17 cellular contexts compared by ENCODE assay signal in genomic region chr16:79593754-79594153, GRCh38. TPM values are rescaled to one million over a fixed set of nuclear protein-coding genes. Genes with fewer than 3 reads are reported as not detected.
A peak's percentile ranks its signal among the peaks of the same experiment; 100 is the strongest.
DNase-seq lines count a peak whose midpoint lies in the region; ATAC-seq and TF ChIP-seq lines count a peak whose summit lies in the region.
"Had no signal": no experiment of that assay in that cellular context is flagged by ENCODE, and none has a peak within 500 bp of the region (broad histone marks: within the 10 kb centered on the region; RNA-seq: fewer than 3 reads in every experiment).

No MANE protein-coding gene starts in this region.

- ATAC-seq in left cardiac atrium, result no peak
- ATAC-seq: foreskin keratinocyte had no signal

- H3K27me3 ChIP-seq in left ventricle myocardium inferior (ENCODE audit: low read depth) (peaks cover 9% of the 10 kb centered on the region), sigmoid colon (peaks cover 0 to 13% (median 10%) of the 10 kb centered on the region in 3 donors), uterus (no peaks in the 10 kb centered on the region)
- no peaks in the 10 kb centered on the region for H3K27me3 ChIP-seq in effector memory CD4-positive, alpha-beta T cell (replicated peaks; ENCODE audit: control insufficient read depth, insufficient read depth, low read length, poor library complexity, severe bottlenecking)

- 85 to 89% methylated on average over 8 of the region's 8 CpGs for WGBS in sigmoid colon, 2 donors

- TF ChIP-seq CTCF in left ventricle myocardium inferior (IDR thresholded peaks at IDR 0.05; ENCODE audit: borderline replicate concordance), result no peak
- no peak for TF ChIP-seq CTCF in sigmoid colon (IDR thresholded peaks at IDR 0.05)
- TF ChIP-seq CTCF in uterus (IDR thresholded peaks at IDR 0.05), result no peak

- peak overlapping the region; percentile 79 for H3K4me3 ChIP-seq in left ventricle myocardium inferior
- peak overlapping the region; percentile 26 for H3K4me3 ChIP-seq in effector memory CD4-positive, alpha-beta T cell (ENCODE audit: insufficient read depth, low read depth, low read length, poor library complexity, severe bottlenecking)
- peak overlapping the region in 1 of 4 donors; percentile 0 for H3K4me3 ChIP-seq in sigmoid colon
- peak overlapping the region in 1 of 2 donors; percentile 2 for H3K4me3 ChIP-seq in uterus
- H3K4me3 ChIP-seq: SK-N-MC had no signal

- no peak for DNase-seq in left ventricle myocardium inferior
- DNase-seq in left cardiac atrium, result no peak
- no peak for DNase-seq in effector memory CD4-positive, alpha-beta T cell
- DNase-seq in sigmoid colon, result no peak
- DNase-seq in uterus, result no peak
- no peak for DNase-seq in NCI-H187 treated with DMSO at 0.1 percent for 48 hours (lab: John Stamatoyannopoulos, UW)
- DNase-seq in NCI-H748 treated with DMSO at 0.1 percent for 48 hours (lab: John Stamatoyannopoulos, UW), result no peak
- no peak for DNase-seq in middle frontal gyrus (ENCODE audit: extremely low spot score, low spot score)
- DNase-seq: activated CD4-positive, alpha-beta T cell treated with anti-CD3 and anti-CD28 coated beads, Interleukin-2, amount 50 U/mL, for 4 hours; activated effector memory CD4-positive, alpha-beta T cell treated with Interleukin-2 at 50 U/mL for 16 hours; amniotic stem cell; Caco-2; cerebellar nuclear complex; foreskin keratinocyte; NCI-H2081 had no signal

- intact Hi-C loops in left ventricle myocardium inferior (cut with micrococcal nuclease) (no loop called here), left cardiac atrium (cut with DNase I) (loop anchor here in 1 of 2 donors (10.0 kb wide), 1 partner anchor 319 kb away; no protein-coding TSS in a partner anchor), sigmoid colon (cut with DNase I) (no loop called here), uterus (cut with DNase I; ENCODE audit: low total_unique reads) (no loop called here)

- no peak for TF ChIP-seq EP300 in sigmoid colon (IDR thresholded peaks at IDR 0.05)

- no peaks in the 10 kb centered on the region for H3K36me3 ChIP-seq in left ventricle myocardium inferior
- H3K36me3 ChIP-seq in effector memory CD4-positive, alpha-beta T cell (ENCODE audit: control insufficient read depth, insufficient read depth, low read length), result no peaks in the 10 kb centered on the region
- H3K36me3 ChIP-seq in sigmoid colon, result no peaks in the 10 kb centered on the region
- H3K36me3 ChIP-seq in uterus, result no peaks in the 10 kb centered on the region
- H3K36me3 ChIP-seq: neutrophil had no signal

- H3K9me3 ChIP-seq in left ventricle myocardium inferior (replicated peaks), result no peaks in the 10 kb centered on the region
- no peaks in the 10 kb centered on the region for H3K9me3 ChIP-seq in effector memory CD4-positive, alpha-beta T cell (ENCODE audit: control insufficient read depth, low read length)
- no peaks in the 10 kb centered on the region for H3K9me3 ChIP-seq in sigmoid colon
- no peaks in the 10 kb centered on the region for H3K9me3 ChIP-seq in uterus
- H3K9me3 ChIP-seq: Caco-2, neutrophil had no signal

- TF ChIP-seq POLR2A in sigmoid colon (IDR thresholded peaks at IDR 0.05) (no peak), uterus (IDR thresholded peaks at IDR 0.05) (no peak)

- H3K27ac ChIP-seq in left ventricle myocardium inferior (replicated peaks), result peak overlapping the region; percentile 95
- peak overlapping the region; percentile 56 for H3K27ac ChIP-seq in effector memory CD4-positive, alpha-beta T cell (ENCODE audit: insufficient read depth, low read length, poor library complexity, severe bottlenecking)
- H3K27ac ChIP-seq in sigmoid colon, result peak overlapping the region in 3 of 4 donors; percentile 55 to 77 (median 71)
- H3K27ac ChIP-seq in uterus, result peak overlapping the region; percentile 96 to 98
- H3K27ac ChIP-seq: foreskin keratinocyte, neutrophil, SK-N-MC had no signal

- peaks cover 40% of the 10 kb centered on the region for H3K4me1 ChIP-seq in left ventricle myocardium inferior
- H3K4me1 ChIP-seq in effector memory CD4-positive, alpha-beta T cell (ENCODE audit: control insufficient read depth, insufficient read depth, low read length, poor library complexity, severe bottlenecking), result peaks cover 13% of the 10 kb centered on the region
- peaks cover 0 to 20% (median 10%) of the 10 kb centered on the region in 4 donors for H3K4me1 ChIP-seq in sigmoid colon
- H3K4me1 ChIP-seq in uterus, result peaks cover 0 to 4% of the 10 kb centered on the region in 2 donors
- H3K4me1 ChIP-seq: Caco-2, foreskin keratinocyte had no signal

RNA-seq across cellular contexts. Expression of gene MAF, which starts 6.8 kb away (rescaled TPM):
- total RNA-seq in left ventricle myocardium inferior (11.5 TPM), left cardiac atrium (10 to 100 TPM; 19.5 to 38.5 TPM), sigmoid colon (10 to 100 TPM; 19.1 to 46.3 (median 36.2) TPM), uterus (10 to 100 TPM; 11.0 to 92.6 (median 26.3) TPM)
- polyA plus RNA-seq in sigmoid colon, result 10 to 100 TPM in 1 of 3 donors, 1 to 10 TPM in 2; 6.0 to 12.6 (median 9.2) TPM
